9 cellular contexts compared by ENCODE assay signal in the genomic region with DNA sequence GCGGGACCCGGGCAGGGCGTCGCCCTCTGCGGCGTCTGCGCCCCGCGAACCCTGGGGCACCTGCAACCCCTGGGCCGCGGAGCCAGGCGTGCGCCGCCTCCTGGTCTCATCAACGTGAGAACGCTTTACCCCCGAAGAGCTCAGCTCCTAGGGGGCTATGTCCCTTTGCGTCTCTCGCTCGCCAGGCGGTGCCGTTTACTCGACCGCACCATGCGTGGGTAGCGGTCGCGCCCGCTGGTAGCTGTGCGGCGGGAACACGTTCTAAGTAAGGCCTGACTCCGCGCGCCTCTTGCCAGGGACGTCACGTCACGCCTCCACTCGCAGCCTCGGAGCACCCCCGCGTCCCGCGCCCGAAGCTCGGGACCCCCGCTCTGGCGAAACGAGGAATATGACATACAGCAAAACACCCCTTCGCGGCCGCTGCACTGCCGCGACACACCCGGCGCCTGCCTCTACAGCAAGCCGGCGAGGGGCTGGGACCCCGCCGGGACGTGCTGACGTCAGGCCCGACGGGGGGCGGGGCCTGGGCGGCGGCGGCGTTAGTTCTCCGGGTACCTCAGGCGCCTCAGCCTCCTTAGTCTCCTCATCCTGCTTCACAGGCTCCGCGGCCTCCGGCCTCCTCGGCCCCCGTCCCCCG. TPM values are rescaled to one million over a fixed set of nuclear protein-coding genes. Genes with fewer than 3 reads are reported as not detected.
DNase-seq lines count a peak whose midpoint lies in the region; ATAC-seq, FAIRE-seq and TF ChIP-seq lines count a peak whose summit lies in the region.
"Had no signal": no experiment of that assay in that cellular context is flagged by ENCODE, and none has a peak within 500 bp of the region (broad histone marks: within the 10 kb centered on the region; RNA-seq: fewer than 3 reads in every experiment).

A gene with protein sequence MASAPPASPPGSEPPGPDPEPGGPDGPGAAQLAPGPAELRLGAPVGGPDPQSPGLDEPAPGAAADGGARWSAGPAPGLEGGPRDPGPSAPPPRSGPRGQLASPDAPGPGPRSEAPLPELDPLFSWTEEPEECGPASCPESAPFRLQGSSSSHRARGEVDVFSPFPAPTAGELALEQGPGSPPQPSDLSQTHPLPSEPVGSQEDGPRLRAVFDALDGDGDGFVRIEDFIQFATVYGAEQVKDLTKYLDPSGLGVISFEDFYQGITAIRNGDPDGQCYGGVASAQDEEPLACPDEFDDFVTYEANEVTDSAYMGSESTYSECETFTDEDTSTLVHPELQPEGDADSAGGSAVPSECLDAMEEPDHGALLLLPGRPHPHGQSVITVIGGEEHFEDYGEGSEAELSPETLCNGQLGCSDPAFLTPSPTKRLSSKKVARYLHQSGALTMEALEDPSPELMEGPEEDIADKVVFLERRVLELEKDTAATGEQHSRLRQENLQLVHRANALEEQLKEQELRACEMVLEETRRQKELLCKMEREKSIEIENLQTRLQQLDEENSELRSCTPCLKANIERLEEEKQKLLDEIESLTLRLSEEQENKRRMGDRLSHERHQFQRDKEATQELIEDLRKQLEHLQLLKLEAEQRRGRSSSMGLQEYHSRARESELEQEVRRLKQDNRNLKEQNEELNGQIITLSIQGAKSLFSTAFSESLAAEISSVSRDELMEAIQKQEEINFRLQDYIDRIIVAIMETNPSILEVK (plus strand): TSS at position 568 of the 637 bp plus-strand sequence. CDS start 358 bp downstream, outside the sequence.

- peak within 1 kb of the TSS; percentile 66 to 95 (median 87) for H3K4me3 ChIP-seq in HepG2 (replicated peaks in 1 of 3; ENCODE audit: insufficient read depth in 1 of 3, low read depth in 2 of 3, low read length in 3 of 3)

- CTCF ChIA-PET in activated CD4-positive, alpha-beta T cell treated with anti-CD3 and anti-CD28 coated beads, Interleukin-2, amount 10 ng/mL, durations not matched to agents 7 days and 5 days (lab: Charles Lee) = interaction anchor here (1.2 kb wide), 1 partner anchor 11 kb away, joined by 3 read pairs; no protein-coding TSS in a partner anchor
- CTCF ChIA-PET in HepG2 (lab: Yijun Ruan, JAX; ENCODE audit: low intra/inter-chr PET ratio, low total read pairs) = no interaction called here

- no TSS peak for BruUV-seq in HepG2 (replicated peaks; lab: Mats Ljungman, UMichigan)

- peak within 1 kb of the TSS; percentile 45 for H3K27ac ChIP-seq in HepG2 (ENCODE audit: extremely low read length, insufficient read depth, low read length)

- in situ Hi-C loops in GM18951 (cut with MboI; ENCODE audit: low sequenced_read_pairs, unreplicated experiment) = no loop called here
- in situ Hi-C loops in HepG2 (cut with HindIII; ENCODE audit: extremely low pct_ligation_motif_present, low pct_unique_long_range_greater_than_20kb) = no loop called here

- peaks cover 16% of the 10 kb centered on the region for H4K20me1 ChIP-seq in HepG2 (ENCODE audit: insufficient read depth, low read length)

- no peaks in the 10 kb centered on the region for H3K36me3 ChIP-seq in HepG2 (replicated peaks in 1 of 2; ENCODE audit: control insufficient read depth in 1 of 2, insufficient read depth in 2 of 2, low read length in 2 of 2)

- H3K4me2 ChIP-seq in HepG2 (ENCODE audit: low read depth, low read length) = peak within 1 kb of the TSS; percentile 98

- H3K36me3 Mint-ChIP-seq in activated CD4-positive, alpha-beta T cell treated with anti-CD3 and anti-CD28 coated beads, Interleukin-2, amount 10 ng/mL, durations not matched to agents 7 days and 5 days (ENCODE audit: low read depth) = peaks cover 5% of the 10 kb centered on the region

- peak; percentile 68 for TF ChIP-seq CTCF in HepG2 (CRISPR knock-in tag; IDR thresholded peaks at IDR 0.05)

- ATAC-seq in HG03280 (IDR thresholded peaks at IDR 0.05; ENCODE audit: unreplicated experiment) (peak; percentile 78), HepG2 (peak; percentile 83)

- 0% methylated on average over 7 of the region's 77 CpGs for WGBS in HepG2 (ENCODE audit: low lambda C conversion rate)

- TF ChIP-seq POLR2A in GM18951 (IDR thresholded peaks at IDR 0.05; ENCODE audit: extremely low read depth, insufficient read depth, insufficient read length) (peak; percentile 90), HepG2 (IDR thresholded peaks at IDR 0.05; ENCODE audit: insufficient read depth in 1 of 2, low read depth in 2 of 2, low read length in 2 of 2) (peak in 1 of 2 experiments; percentile 85; a peak in 2 of 4 replicates)

- H2AFZ ChIP-seq in HepG2 (ENCODE audit: low read length) = no peak within 1 kb of the TSS

- peaks cover 11% of the 10 kb centered on the region for H3K27me3 Mint-ChIP-seq in activated CD4-positive, alpha-beta T cell treated with anti-CD3 and anti-CD28 coated beads, Interleukin-2, amount 10 ng/mL, durations not matched to agents 7 days and 5 days

- intact Hi-C loops in HepG2 (cut with micrococcal nuclease; ENCODE audit: unreplicated experiment) = loop anchor here (2.0 kb wide), 1 partner anchor 20 kb away; no protein-coding TSS in a partner anchor

- peaks cover 28% of the 10 kb centered on the region for H3K4me1 Mint-ChIP-seq in activated CD4-positive, alpha-beta T cell treated with anti-CD3 and anti-CD28 coated beads, Interleukin-2, amount 10 ng/mL, durations not matched to agents 7 days and 5 days

- no peaks in the 10 kb centered on the region for H3K9me3 Mint-ChIP-seq in activated CD4-positive, alpha-beta T cell treated with anti-CD3 and anti-CD28 coated beads, Interleukin-2, amount 10 ng/mL, durations not matched to agents 7 days and 5 days

- TF ChIP-seq RAD21 in HepG2 (CRISPR knock-in tag; IDR thresholded peaks at IDR 0.05) = peak; percentile 35; the same call in 1 of the 2 replicates

- FAIRE-seq in HepG2 (lab: Jason Lieb, UNC) = no peak
- FAIRE-seq: colon had no signal

- POLR2A ChIA-PET in activated CD4-positive, alpha-beta T cell treated with anti-CD3 and anti-CD28 coated beads, Interleukin-2, amount 10 ng/mL, durations not matched to agents 7 days and 5 days (lab: Charles Lee) = no interaction called here
- POLR2A ChIA-PET in HepG2 (lab: Yijun Ruan, JAX) = interaction anchor here (0.5 to 3.1 kb wide), 10 partner anchors 15 to 77 kb away, joined by 3 to 21 read pairs (median 4); a partner anchor contains a TSS

- H3K79me2 ChIP-seq in HepG2 (ENCODE audit: insufficient read depth, low read length) = peaks cover 38% of the 10 kb centered on the region

- peak within 1 kb of the TSS; percentile 87 for H3K27ac Mint-ChIP-seq in activated CD4-positive, alpha-beta T cell treated with anti-CD3 and anti-CD28 coated beads, Interleukin-2, amount 10 ng/mL, durations not matched to agents 7 days and 5 days

- TF ChIP-seq EP300 in HepG2 (IDR thresholded peaks at IDR 0.05; ENCODE audit: low read depth in 2 of 2, low read length in 2 of 2) (no peak), HepG2 (CRISPR knock-in tag; IDR thresholded peaks at IDR 0.05; ENCODE audit: borderline replicate concordance) (no peak; the same call in 1 of the 2 replicates)

- H3K9ac ChIP-seq in HepG2 (ENCODE audit: insufficient read depth, low read depth, low read length) = peak within 1 kb of the TSS; percentile 72

- H3K27me3 ChIP-seq in HepG2 (ENCODE audit: control insufficient read depth in 1 of 2, insufficient read depth in 2 of 2, low read length in 2 of 2) = no peaks in the 10 kb centered on the region; a peak in 1 of 5 replicates

- H3K4me3 Mint-ChIP-seq in activated CD4-positive, alpha-beta T cell treated with anti-CD3 and anti-CD28 coated beads, Interleukin-2, amount 10 ng/mL, durations not matched to agents 7 days and 5 days = peak within 1 kb of the TSS; percentile 81

- H3K9me3 ChIP-seq in HepG2 (ENCODE audit: low read length) = no peaks in the 10 kb centered on the region

- H3K4me1 ChIP-seq in HepG2 (ENCODE audit: insufficient read depth, low read length) = peaks cover 51% of the 10 kb centered on the region

- peak; percentile 88 for DNase-seq in AG20443 (ENCODE audit: low spot score)
- peak; percentile 58 for DNase-seq in NCI-H460 (ENCODE audit: extremely low read depth, low read depth)
- DNase-seq in activated CD4-positive, alpha-beta T cell treated with anti-CD3 and anti-CD28 coated beads, Interleukin-2, amount 10 ng/mL, durations not matched to agents 7 days and 5 days = peak; percentile 84
- DNase-seq in dedifferentiated amniotic fluid mesenchymal stem cell (ENCODE audit: extremely low spot score) = peak; percentile 44
- DNase-seq in HepG2 (ENCODE audit: low spot score) = peak; percentile 53
- peak; percentile 87 for DNase-seq in stimulated activated CD4-positive, alpha-beta T cell treated with anti-CD3 and anti-CD28 coated beads, Interleukin-4, amount 100 ng/mL, for 1 hour

TF ChIP-seq in HepG2, 621 proteins besides CTCF, POLR2A, EP300 and RAD21 (continues in another document):
- no peak for TF ChIP-seq ZBTB42 (CRISPR knock-in tag; IDR thresholded peaks at IDR 0.05)
- TF ChIP-seq ZNF746 (CRISPR knock-in tag; IDR thresholded peaks at IDR 0.05) = no peak

RNA-seq across cellular contexts. Expression of the gene that starts here (rescaled TPM):
- 20.8 and 22.4 TPM in 2 replicates for total RNA-seq in NCI-H460 (2014; rRNA removed; shearing (Covaris generic))
- polyA plus RNA-seq in NCI-H460 (2014; cell fraction: nucleus; rRNA removed) = 46.0 and 65.3 TPM in 2 replicates
- 10 to 100 TPM; 22.7 to 26.0 TPM for total RNA-seq in activated CD4-positive, alpha-beta T cell treated with anti-CD3 and anti-CD28 coated beads, Interleukin-2, amount 10 ng/mL, durations not matched to agents 7 days and 5 days
- total RNA-seq in HepG2 (2016; rRNA removed; fragmentation: Illumina TruSeq; extraction: Trizol) = 48.4 and 57.6 TPM in 2 replicates
- 25.8 and 30.3 TPM in 2 replicates for total RNA-seq in HepG2 (2016; cell fraction: cytosol; rRNA removed; fragmentation: Illumina TruSeq; extraction: Trizol; ENCODE audit: low read depth)
- total RNA-seq in HepG2 (2016; cell fraction: insoluble cytoplasmic fraction; rRNA removed; fragmentation: Illumina TruSeq; extraction: Trizol) = 44.0 and 58.9 TPM in 2 replicates
- 40.2 and 41.5 TPM in 2 replicates for total RNA-seq in HepG2 (2016; cell fraction: membrane; rRNA removed; fragmentation: Illumina TruSeq; extraction: Trizol)
- 59.9 and 60.1 TPM in 2 replicates for total RNA-seq in HepG2 (2016; cell fraction: nucleus; rRNA removed; fragmentation: Illumina TruSeq; extraction: Trizol)
- 34.3 and 42.9 TPM in 2 replicates for polyA plus RNA-seq in HepG2 (2011; rRNA removed)
- polyA plus RNA-seq in HepG2 (2011; cell fraction: cytosol; rRNA removed) = 24.6 and 38.1 TPM in 2 replicates
- 166 and 200 TPM in 2 replicates for polyA plus RNA-seq in HepG2 (2011; cell fraction: nucleus; rRNA removed)
- polyA plus RNA-seq in HepG2 (2012) = 45.3 and 46.5 TPM in 2 replicates
- polyA plus RNA-seq in HepG2 (2016; cell fraction: cytosol; fragmentation: Illumina TruSeq; extraction: Trizol; ENCODE audit: low read depth) = 17.9 and 19.2 TPM in 2 replicates
- 44.6 and 51.8 TPM in 2 replicates for polyA plus RNA-seq in HepG2 (2016; cell fraction: insoluble cytoplasmic fraction; fragmentation: Illumina TruSeq; extraction: Trizol; ENCODE audit: low read depth)
- polyA plus RNA-seq in HepG2 (2016; cell fraction: membrane; fragmentation: Illumina TruSeq; extraction: Trizol; ENCODE audit: low read depth) = 28.0 and 28.9 TPM in 2 replicates
- 144 and 150 TPM in 2 replicates for polyA plus RNA-seq in HepG2 (2016; cell fraction: nucleus; fragmentation: Illumina TruSeq; extraction: Trizol; ENCODE audit: insufficient read depth, low read depth)
- 9.5 and 51.6 TPM in 2 replicates for polyA minus RNA-seq in HepG2 (2011; rRNA and poly(A)+ RNA removed; ENCODE audit: low replicate concordance)
- 18.2 and 21.5 TPM in 2 replicates for polyA minus RNA-seq in HepG2 (2011; cell fraction: cytosol; rRNA and poly(A)+ RNA removed)
- 58.2 and 72.2 TPM in 2 replicates for polyA minus RNA-seq in HepG2 (2011; cell fraction: nucleus; rRNA and poly(A)+ RNA removed)

Comparison
In these comparisons a context has a peak if more than half of its experiments do, and no peak if none do; other contexts are left out.
1. Peak in every context shown above with its lines: DNase-seq, ATAC-seq, H3K4me3 ChIP-seq and H3K27ac ChIP-seq.